In genomic region chr20:8066662-8067061, GRCh38 we compare ENCODE assay signal across 25 cellular contexts.
DNase-seq lines count a peak whose midpoint lies in the region; ATAC-seq and TF ChIP-seq lines count a peak whose summit lies in the region.
"Had no signal": no experiment of that assay in that cellular context is flagged by ENCODE, and none has a peak within 500 bp of the region (broad histone marks: within the 10 kb centered on the region; RNA-seq: fewer than 3 reads in every experiment).

No MANE protein-coding gene starts in this region.

- ATAC-seq in GM18519 (IDR thresholded peaks at IDR 0.05; ENCODE audit: low FRiP score, unreplicated experiment), result no peak
- ATAC-seq: A549, K562, PC-3 had no signal

- no peaks in the 10 kb centered on the region for H3K27me3 ChIP-seq in brain microvascular endothelial cell (replicated peaks)
- H3K27me3 ChIP-seq: BLaER1 treated with 17β-estradiol and CSF1 and Interleukin-3, amounts not matched to agents 10 nM and 100 nM had no signal

- in situ Hi-C loops in brain microvascular endothelial cell (cut with HindIII; ENCODE audit: low pct_ligation_motif_present, low sequenced_read_pairs), result no loop called here
- in situ Hi-C loops in GM13976 (cut with MboI; ENCODE audit: low sequenced_read_pairs, unreplicated experiment), result no loop called here

- H3K27ac ChIP-seq in brain microvascular endothelial cell, result no peak overlapping the region
- H3K27ac ChIP-seq: A549; BLaER1 treated with 17β-estradiol and CSF1 and Interleukin-3, amounts not matched to agents 10 nM and 100 nM had no signal

- TF ChIP-seq CTCF in brain microvascular endothelial cell (IDR thresholded peaks at IDR 0.05; ENCODE audit: low read depth, low read length, missing control alignments) (no peak), GM13976 (IDR thresholded peaks at IDR 0.05; ENCODE audit: borderline replicate concordance, control extremely low read depth, extremely low read depth, insufficient read depth, missing control alignments) (no peak)

- no peaks in the 10 kb centered on the region for H3K36me3 ChIP-seq in brain microvascular endothelial cell (replicated peaks)
- H3K36me3 ChIP-seq: BLaER1 treated with 17β-estradiol and CSF1 and Interleukin-3, amounts not matched to agents 10 nM and 100 nM had no signal

- DNase-seq in NCI-H226 (peak; percentile 31), brain microvascular endothelial cell (peak; percentile 39), kidney tubule cell (ENCODE audit: low spot score) (peak; percentile 6), GM13976 (ENCODE audit: low spot score) (no peak), nucleus accumbens (lab: John Stamatoyannopoulos, UW) (no peak), GM19238 (ENCODE audit: insufficient read length, low spot score) (no peak)
- DNase-seq: AML-193; CD4-positive, alpha-beta T cell; COR-L47; DMS53; Kasumi-1; MV-4-11; NCI-H1105 treated with DMSO at 0.1 percent for 48 hours; NCI-H146; NCI-H1930; NCI-H2107; NCI-H446; NCI-H524 treated with DMSO at 0.1 percent for 48 hours; NCI-H82; NK-92 treated with Interleukin-12 subunit alpha and Interleukin-12 subunit beta, amount 100 ng/mL, for 24 hours; PC-3 had no signal

- H3K4me3 ChIP-seq in brain microvascular endothelial cell (ENCODE audit: low read depth, low read length), result no peak overlapping the region
- H3K4me3 ChIP-seq: A549; BLaER1 treated with 17β-estradiol and CSF1 and Interleukin-3, amounts not matched to agents 10 nM and 100 nM; K562 had no signal

Comparison
In these comparisons a context has a peak if more than half of its experiments do, and no peak if none do; other contexts are left out.
1. DNase-seq: peak in NCI-H226 (single experiment), brain microvascular endothelial cell (single experiment) and kidney tubule cell (single experiment); none in GM13976 (single experiment), nucleus accumbens (0 of 56) and GM19238 (single experiment).